In genomic region chr11:57657290-57658022, GRCh38 we compare ENCODE assay signal across 8 cellular contexts. TPM values are rescaled to one million over a fixed set of nuclear protein-coding genes. Genes with fewer than 3 reads are reported as not detected.
DNase-seq lines count a peak whose midpoint lies in the region; ATAC-seq and TF ChIP-seq lines count a peak whose summit lies in the region.

Gene CLP1 (plus strand): TSS chr11:57657762. CDS start chr11:57659477, 1,715 bp downstream.

- H3K4ac ChIP-seq in IMR-90 (ENCODE audit: low read depth, low read length), result peak within 1 kb of the TSS; percentile 77

- no peak within 1 kb of the TSS for H2BK20ac ChIP-seq in IMR-90 (ENCODE audit: low read depth, low read length)

- dilution Hi-C loops in IMR-90 (cut with HindIII; ENCODE audit: low sequenced_read_pairs, unreplicated experiment), result no loop called here

- no peak within 1 kb of the TSS for H2BK15ac ChIP-seq in IMR-90 (ENCODE audit: low read depth, low read length)

- H3K36me3 ChIP-seq in IMR-90 (ENCODE audit: control insufficient read depth, insufficient read depth, low read length) (peaks cover 15% of the 10 kb centered on the region), mucosa of descending colon (ENCODE audit: low read depth) (peaks cover 4% of the 10 kb centered on the region)

- H3K4me1 ChIP-seq in IMR-90 (ENCODE audit: control insufficient read depth, insufficient read depth, low read length) (no peaks in the 10 kb centered on the region), mucosa of descending colon (ENCODE audit: low read depth) (peaks cover 8% of the 10 kb centered on the region)

- CTCF ChIA-PET in IMR-90 (lab: Yijun Ruan, JAX), result no interaction called here

- 0% methylated on average over 17 of the region's 45 CpGs; no CpG with 5 or more reads in 1 of the 2 experiments for whole genome bisulfite sequencing in IMR-90 (ENCODE audit: extremely low coverage in 2 of 2, insufficient read length in 1 of 2), 2 experiments

- peak within 1 kb of the TSS; percentile 59 for H2AK5ac ChIP-seq in IMR-90 (ENCODE audit: low read depth, low read length)

- peak within 1 kb of the TSS; percentile 68 for H3K23ac ChIP-seq in IMR-90 (ENCODE audit: low read depth, low read length)

- DNase-seq in DMS 273 (lab: John Stamatoyannopoulos, UW; ENCODE audit: unreplicated experiment) (peak; percentile 99), IMR-90 (peak; percentile 99), OCI-M1 (lab: John Stamatoyannopoulos, UW) (peak; percentile 99), activated T-cell treated with anti-CD3 and anti-CD28 coated beads for 24 hours (ENCODE audit: low read depth) (peak; percentile 99), epithelial cell of esophagus (ENCODE audit: low read depth) (peak; percentile 100), mucosa of descending colon (peak; percentile 99 to 100 (median 99))
- DNase-seq in stimulated activated CD8-positive, alpha-beta memory T cell treated with anti-CD3 and anti-CD28 coated beads, Interleukin-4, amount 100 ng/mL, for 24 hours (ENCODE audit: low read depth), result peak; percentile 99

- peak within 1 kb of the TSS; percentile 83 for H2BK5ac ChIP-seq in IMR-90 (ENCODE audit: low read depth, low read length, poor library complexity, severe bottlenecking)

- POLR2A ChIA-PET in IMR-90 (lab: Charles Lee; ENCODE audit: unreplicated experiment), result no interaction called here

- peak within 1 kb of the TSS; percentile 18; the same call in 1 of the 2 replicates for H2BK120ac ChIP-seq in IMR-90 (ENCODE audit: low read depth, low read length)

- H3K27ac ChIP-seq in IMR-90 (ENCODE audit: insufficient read depth, low read length), result peak within 1 kb of the TSS; percentile 80

- intact Hi-C loops in IMR-90 (cut with micrococcal nuclease) (no loop called here), mucosa of descending colon (cut with DNase I, micrococcal nuclease) (no loop called here)

- no peaks in the 10 kb centered on the region; the same call in 1 of the 2 replicates for H4K20me1 ChIP-seq in IMR-90 (ENCODE audit: insufficient read depth, low read length)

- no peaks in the 10 kb centered on the region for H3K27me3 ChIP-seq in IMR-90 (ENCODE audit: control insufficient read depth, insufficient read depth, low read length)

- H3K14ac ChIP-seq in IMR-90 (replicated peaks; ENCODE audit: low read depth, low read length), result peak within 1 kb of the TSS; percentile 77

- no peak for TF ChIP-seq RAD21 in IMR-90 (IDR thresholded peaks at IDR 0.05; ENCODE audit: low read length)

- H3K9ac ChIP-seq in IMR-90 (ENCODE audit: low read depth, low read length), result peak within 1 kb of the TSS; percentile 84

- TF ChIP-seq POLR2A in IMR-90 (IDR thresholded peaks at IDR 0.05; ENCODE audit: low read depth, low read length), result peak; percentile 96

- H3K56ac ChIP-seq in IMR-90 (ENCODE audit: extremely low read depth, insufficient read depth, low read length), result peak within 1 kb of the TSS; percentile 82

- peak within 1 kb of the TSS; percentile 46 for H3K18ac ChIP-seq in IMR-90 (ENCODE audit: low read depth, low read length)

- H3K4me2 ChIP-seq in IMR-90 (ENCODE audit: low read depth, low read length), result peak within 1 kb of the TSS; percentile 91

- no peak for TF ChIP-seq CTCF in IMR-90 (conservative IDR thresholded peaks at IDR 0.05; ENCODE audit: low read depth, low read length)
- peak; percentile 10 for TF ChIP-seq CTCF in epithelial cell of esophagus (IDR thresholded peaks at IDR 0.05; ENCODE audit: insufficient read depth, low read depth, low read length, missing control alignments)
- no peak for TF ChIP-seq CTCF in mucosa of descending colon (IDR thresholded peaks at IDR 0.05)

- peak within 1 kb of the TSS; percentile 72 for H4K91ac ChIP-seq in IMR-90 (ENCODE audit: insufficient read depth, low read depth, low read length)

- H3K9me3 ChIP-seq in IMR-90 (ENCODE audit: control insufficient read depth, insufficient read depth, low read length) (no peaks in the 10 kb centered on the region), mucosa of descending colon (no peaks in the 10 kb centered on the region)

- H3K9me1 ChIP-seq in IMR-90 (ENCODE audit: insufficient read depth, low read length), result no peaks in the 10 kb centered on the region

- ATAC-seq in GM21528 (IDR thresholded peaks at IDR 0.05; ENCODE audit: low FRiP score, unreplicated experiment), result peak; percentile 99
- ATAC-seq in IMR-90 (ENCODE audit: low read depth), result peak; percentile 98
- peak; percentile 99 for ATAC-seq in mucosa of descending colon

- H3K4me3 ChIP-seq in IMR-90 (ENCODE audit: insufficient read depth, low read depth, low read length), result peak within 1 kb of the TSS; percentile 73
- peak within 1 kb of the TSS; percentile 99 for H3K4me3 ChIP-seq in epithelial cell of esophagus (ENCODE audit: low read length)
- peak within 1 kb of the TSS; percentile 25 for H3K4me3 ChIP-seq in mucosa of descending colon

- peaks cover 11 to 21% of the 10 kb centered on the region in 2 experiments for H3K79me1 ChIP-seq in IMR-90 (ENCODE audit: low read depth in 1 of 2, low read length in 2 of 2)

- no TSS peak for BruUV-seq in IMR-90 (replicated peaks; lab: Mats Ljungman, UMichigan)

- peak within 1 kb of the TSS; percentile 70 for H4K5ac ChIP-seq in IMR-90 (ENCODE audit: low read depth, low read length)

- peak within 1 kb of the TSS; percentile 47 for H2AK9ac ChIP-seq in IMR-90 (replicated peaks; ENCODE audit: low read depth, low read length, poor library complexity)

- peak within 1 kb of the TSS; percentile 79 to 97 for H4K8ac ChIP-seq in IMR-90 (ENCODE audit: low read depth in 2 of 2, low read length in 2 of 2)

- in situ Hi-C loops in IMR-90 (cut with MboI; ENCODE audit: low sequenced_read_pairs), result no loop called here

- H2AFZ ChIP-seq in IMR-90 (replicated peaks; ENCODE audit: low read length, poor library complexity), result peak within 1 kb of the TSS; percentile 95

TF ChIP-seq in IMR-90, 13 proteins besides CTCF, POLR2A, EP300 and RAD21:
- TF ChIP-seq BHLHE40 (IDR thresholded peaks at IDR 0.05; ENCODE audit: low read depth, low read length) (peak; percentile 62), MXI1 (IDR thresholded peaks at IDR 0.05; ENCODE audit: borderline replicate concordance, low read depth, low read length) (peak; percentile 97), RFX5 (IDR thresholded peaks at IDR 0.05; ENCODE audit: low read depth, low read length) (no peak), USF2 (IDR thresholded peaks at IDR 0.05; ENCODE audit: low read depth, low read length) (peak; percentile 82), MAZ (IDR thresholded peaks at IDR 0.05; ENCODE audit: borderline replicate concordance, low read depth, low read length) (peak; percentile 93; the same call in 1 of the 2 replicates), CHD1 (IDR thresholded peaks at IDR 0.05; ENCODE audit: low read depth, low read length) (no peak)

RNA-seq across cellular contexts. Expression of gene CLP1, which starts in this region (rescaled TPM):
- total RNA-seq in IMR-90 (2012; rRNA removed) (24.0 and 26.7 TPM in 2 replicates), mucosa of descending colon (10 to 100 TPM; 10.0 to 13.1 (median 10.9) TPM)
- polyA plus RNA-seq in IMR-90 (2012; rRNA removed), result 16.3 and 16.5 TPM in 2 replicates
- 8.3 and 11.4 TPM in 2 replicates for polyA plus RNA-seq in IMR-90 (2012; cell fraction: cytosol; rRNA removed)
- polyA plus RNA-seq in IMR-90 (2012; cell fraction: nucleus; rRNA removed; ENCODE audit: low replicate concordance), result 5.6 and 11.3 TPM in 2 replicates

Comparison
In these comparisons a context has a peak if more than half of its experiments do, and no peak if none do; other contexts are left out.
1. Peak in every context shown above with its lines: DNase-seq, ATAC-seq, H3K4me3 ChIP-seq and H3K27ac ChIP-seq.
2. H3K4me3 ChIP-seq: peak in every context shown above with its lines; median percentile 99 in epithelial cell of esophagus; 73 in IMR-90; 25 in mucosa of descending colon.